8 cellular contexts compared by ENCODE assay signal in genomic region chr11:103108933-103109817, GRCh38. TPM values are rescaled to one million over a fixed set of nuclear protein-coding genes. Genes with fewer than 3 reads are reported as not detected.
DNase-seq lines count a peak whose midpoint lies in the region; ATAC-seq, FAIRE-seq and TF ChIP-seq lines count a peak whose summit lies in the region.

Gene DYNC2H1, plus strand, starts transcription at chr11:103109426. Its CDS starts 149 bp downstream, at chr11:103109575.

- no peaks in the 10 kb centered on the region for H4K20me1 ChIP-seq in hepatocyte (ENCODE audit: insufficient read depth, poor library complexity, severe bottlenecking)

- 1% methylated on average over 53 of the region's 53 CpGs for WGBS in hepatocyte (ENCODE audit: low lambda C conversion rate, missing lambda C conversion rate)

- H3K4me3 ChIP-seq in hepatocyte, result peak within 1 kb of the TSS; percentile 53
- H3K4me3 ChIP-seq in vagina, result peak within 1 kb of the TSS; percentile 66 to 73

- H3K79me2 ChIP-seq in hepatocyte, result no peaks in the 10 kb centered on the region

- intact Hi-C loops in vagina (cut with DNase I), result no loop called here

- H3K27me3 ChIP-seq in hepatocyte (no peaks in the 10 kb centered on the region), vagina (no peaks in the 10 kb centered on the region)

- H3K9me3 ChIP-seq in T-helper 17 cell (ENCODE audit: control insufficient read depth, low read length, poor library complexity, severe bottlenecking), result no peaks in the 10 kb centered on the region
- no peaks in the 10 kb centered on the region for H3K9me3 ChIP-seq in hepatocyte (ENCODE audit: low read depth)
- H3K9me3 ChIP-seq in vagina, result no peaks in the 10 kb centered on the region

- peaks cover 6% of the 10 kb centered on the region for H3K27me3 Mint-ChIP-seq in T-helper 17 cell

- H2AFZ ChIP-seq in hepatocyte, result peak within 1 kb of the TSS; percentile 95

- ATAC-seq in HG02852 (IDR thresholded peaks at IDR 0.05; ENCODE audit: unreplicated experiment), result peak; percentile 100
- ATAC-seq in T-helper 17 cell, result peak; percentile 95

- H3K27ac Mint-ChIP-seq in T-helper 17 cell, result peak within 1 kb of the TSS; percentile 97

- TF ChIP-seq CTCF in hepatocyte (IDR thresholded peaks at IDR 0.05; ENCODE audit: poor library complexity) (peak; percentile 53), vagina (IDR thresholded peaks at IDR 0.05) (peak in 1 of 3 experiments; percentile 19)

- peak; percentile 73 for DNase-seq in GM12891 (ENCODE audit: insufficient read length, low spot score)
- peak; percentile 78 for DNase-seq in NCI-H1436 (lab: John Stamatoyannopoulos, UW)
- DNase-seq in T-helper 17 cell, result peak; percentile 79 to 83 (median 80)
- peak; percentile 20 to 91 (median 77) for DNase-seq in anterior cingulate cortex (lab: John Stamatoyannopoulos, UW)
- peak; percentile 96 for DNase-seq in hepatocyte (ENCODE audit: low spot score)
- DNase-seq in renal cortical epithelial cell (ENCODE audit: low read depth), result peak; percentile 85
- peak in 1 of 2 donors; percentile 90 for DNase-seq in vagina (ENCODE audit: extremely low spot score in 2 of 2)

- peaks cover 4% of the 10 kb centered on the region for H3K4me1 ChIP-seq in hepatocyte (ENCODE audit: insufficient read depth)
- peaks cover 27% of the 10 kb centered on the region for H3K4me1 ChIP-seq in vagina

- peak; percentile 98 for FAIRE-seq in GM12891 (lab: Jason Lieb, UNC)

- no peak for TF ChIP-seq POLR2A in GM12891 (IDR thresholded peaks at IDR 0.05; ENCODE audit: low read depth, low read length)
- TF ChIP-seq POLR2A in vagina (IDR thresholded peaks at IDR 0.05), result no peak

- peak within 1 kb of the TSS; percentile 95 for H3K4me3 Mint-ChIP-seq in T-helper 17 cell

- no peaks in the 10 kb centered on the region for H3K36me3 Mint-ChIP-seq in T-helper 17 cell (ENCODE audit: low read depth)

- peak within 1 kb of the TSS; percentile 86 for H3K4me2 ChIP-seq in hepatocyte

- peaks cover 11% of the 10 kb centered on the region for H3K4me1 Mint-ChIP-seq in T-helper 17 cell

- no peaks in the 10 kb centered on the region for H3K9me2 ChIP-seq in hepatocyte (replicated peaks; ENCODE audit: insufficient read depth)

- H3K36me3 ChIP-seq in hepatocyte (replicated peaks; ENCODE audit: insufficient read depth, low read depth) (no peaks in the 10 kb centered on the region), vagina (no peaks in the 10 kb centered on the region)

- peak within 1 kb of the TSS; percentile 78 for H3K27ac ChIP-seq in hepatocyte
- H3K27ac ChIP-seq in vagina, result peak within 1 kb of the TSS; percentile 49

TF ChIP-seq in GM12891, 5 proteins besides CTCF, POLR2A, EP300 and RAD21:
- TF ChIP-seq SPI1 (IDR thresholded peaks at IDR 0.05; ENCODE audit: low read depth, low read length), result 0 out of 2 replicates have a peak, but pooled peaks have one; percentile 39
- peak; percentile 11 for TF ChIP-seq PAX5 (IDR thresholded peaks at IDR 0.05; ENCODE audit: insufficient read depth, low read length, severe bottlenecking)
- TF ChIP-seq POLR2AphosphoS5 (IDR thresholded peaks at IDR 0.05; ENCODE audit: low read depth, low read length), result no peak

RNA-seq across cellular contexts. Expression of gene DYNC2H1, which starts in this region (rescaled TPM):
- polyA plus RNA-seq in GM12891 (2012; ENCODE audit: low read depth, missing spikeins), result 0.14 TPM
- 1 to 10 TPM; 2.2 to 3.6 TPM for total RNA-seq in T-helper 17 cell
- 16.2 and 16.9 TPM in 2 replicates for total RNA-seq in hepatocyte
- 4.4 and 5.6 TPM in 2 replicates for polyA plus RNA-seq in hepatocyte
- total RNA-seq in renal cortical epithelial cell, result 10.8 and 43.2 TPM in 2 replicates
- total RNA-seq in vagina, result 25.3 TPM
